8 cellular contexts compared by ENCODE assay signal in genomic region chr22:43088616-43088978, GRCh38. TPM values are rescaled to one million over a fixed set of nuclear protein-coding genes. Genes with fewer than 3 reads are reported as not detected.
DNase-seq lines count a peak whose midpoint lies in the region; ATAC-seq and TF ChIP-seq lines count a peak whose summit lies in the region.

No MANE protein-coding gene starts in this region.

- TF ChIP-seq CTCF in heart right ventricle (IDR thresholded peaks at IDR 0.05) = no peak
- no peak for TF ChIP-seq CTCF in lung (IDR thresholded peaks at IDR 0.05; ENCODE audit: control extremely low read depth, extremely low read depth)

- peak overlapping the region; percentile 87 for H3K27ac Mint-ChIP-seq in activated naive CD8-positive, alpha-beta T cell treated with anti-CD3 and anti-CD28 coated beads, Interleukin-2, amount 10 ng/mL, durations not matched to agents 7 days and 5 days

- H3K36me3 ChIP-seq in heart right ventricle (no peaks in the 10 kb centered on the region), lung (ENCODE audit: control insufficient read depth in 2 of 2, insufficient read depth in 2 of 2, low read length in 2 of 2) (no peaks in the 10 kb centered on the region), urinary bladder (ENCODE audit: insufficient read depth) (no peaks in the 10 kb centered on the region)

- peaks cover 19% of the 10 kb centered on the region for H3K4me1 Mint-ChIP-seq in activated naive CD8-positive, alpha-beta T cell treated with anti-CD3 and anti-CD28 coated beads, Interleukin-2, amount 10 ng/mL, durations not matched to agents 7 days and 5 days

- no peak for DNase-seq in heart right ventricle
- no peak for DNase-seq in left ventricle myocardium superior
- DNase-seq in activated naive CD8-positive, alpha-beta T cell treated with anti-CD3 and anti-CD28 coated beads, Interleukin-2, amount 10 ng/mL, durations not matched to agents 7 days and 5 days = no peak
- DNase-seq in lung (ENCODE audit: low spot score) = no peak
- no peak for DNase-seq in superior temporal gyrus (ENCODE audit: extremely low spot score)
- DNase-seq in NCI-H2081 (lab: John Stamatoyannopoulos, UW) = no peak

- intact Hi-C loops in heart right ventricle (cut with DNase I) = loop anchor here in 3 of 10 donors (5.0 to 10.0 kb wide), 3 partner anchors 56 to 224 kb away; partner anchors contain the start of gene MCAT (in 1 of the 3)
- intact Hi-C loops in left ventricle myocardium superior (cut with micrococcal nuclease) = no loop called here

- H3K36me3 Mint-ChIP-seq in activated naive CD8-positive, alpha-beta T cell treated with anti-CD3 and anti-CD28 coated beads, Interleukin-2, amount 10 ng/mL, durations not matched to agents 7 days and 5 days = peaks cover 6% of the 10 kb centered on the region

- ATAC-seq in heart right ventricle (no peak), left ventricle myocardium superior (no peak), lung (ENCODE audit: insufficient read depth, low FRiP score) (no peak), GM19467 (IDR thresholded peaks at IDR 0.05; ENCODE audit: unreplicated experiment) (no peak)
- ATAC-seq in activated naive CD8-positive, alpha-beta T cell treated with anti-CD3 and anti-CD28 coated beads, Interleukin-2, amount 10 ng/mL, durations not matched to agents 7 days and 5 days (ENCODE audit: low read depth) = no peak

- no peaks in the 10 kb centered on the region for H3K27me3 ChIP-seq in heart right ventricle
- no peaks in the 10 kb centered on the region for H3K27me3 ChIP-seq in lung (ENCODE audit: control insufficient read depth, insufficient read depth)

- H3K4me3 ChIP-seq in heart right ventricle (peak overlapping the region; percentile 51 to 100 (median 80)), lung (peak overlapping the region; percentile 88), urinary bladder (ENCODE audit: low read depth, low read length) (peak overlapping the region; percentile 73)

- no peaks in the 10 kb centered on the region for H3K9me3 ChIP-seq in heart right ventricle
- H3K9me3 ChIP-seq in lung (ENCODE audit: control insufficient read depth in 2 of 2, insufficient read depth in 1 of 2, low read length in 1 of 2) = no peaks in the 10 kb centered on the region

- POLR2A ChIA-PET in activated naive CD8-positive, alpha-beta T cell treated with anti-CD3 and anti-CD28 coated beads, Interleukin-2, amount 10 ng/mL, durations not matched to agents 7 days and 5 days (lab: Charles Lee) = interaction anchor here (0.7 kb wide), 1 partner anchor 221 kb away, joined by 4 read pairs; no protein-coding TSS in a partner anchor

- no peaks in the 10 kb centered on the region for H3K9me3 Mint-ChIP-seq in activated naive CD8-positive, alpha-beta T cell treated with anti-CD3 and anti-CD28 coated beads, Interleukin-2, amount 10 ng/mL, durations not matched to agents 7 days and 5 days

- H3K4me3 Mint-ChIP-seq in activated naive CD8-positive, alpha-beta T cell treated with anti-CD3 and anti-CD28 coated beads, Interleukin-2, amount 10 ng/mL, durations not matched to agents 7 days and 5 days = peak overlapping the region; percentile 88

- H3K27ac ChIP-seq in heart right ventricle (peak overlapping the region in 8 of 10 donors; percentile 40 to 83 (median 72)), lung (ENCODE audit: low read depth in 1 of 2, low read length in 1 of 2) (peak overlapping the region; percentile 42 to 59), urinary bladder (ENCODE audit: low read depth) (no peak overlapping the region)

- WGBS in heart right ventricle, 2 donors = 67 to 72% methylated on average over 9 of the region's 9 CpGs
- WGBS in lung, 2 donors = 55 to 61% methylated on average over 9 of the region's 9 CpGs
- WGBS in urinary bladder = 72% methylated on average over 9 of the region's 9 CpGs

- H3K27me3 Mint-ChIP-seq in activated naive CD8-positive, alpha-beta T cell treated with anti-CD3 and anti-CD28 coated beads, Interleukin-2, amount 10 ng/mL, durations not matched to agents 7 days and 5 days = peaks cover 2% of the 10 kb centered on the region

- H3K4me1 ChIP-seq in heart right ventricle (peaks cover 0 to 32% (median 15%) of the 10 kb centered on the region in 9 donors), lung (ENCODE audit: control insufficient read depth in 2 of 2, insufficient read depth in 2 of 2, low read length in 2 of 2) (peaks cover 0 to 6% of the 10 kb centered on the region in 2 donors), urinary bladder (ENCODE audit: insufficient read depth) (no peaks in the 10 kb centered on the region)

RNA-seq across cellular contexts. Expression of gene TTLL1, which starts 0.6 kb away (rescaled TPM):
- 10 to 100 TPM in 7 of 10 donors, 1 to 10 TPM in 3; 7.2 to 14.5 (median 11.0) TPM for total RNA-seq in heart right ventricle
- 1 to 10 TPM; 4.5 to 5.7 TPM for polyA plus RNA-seq in heart right ventricle
- total RNA-seq in left ventricle myocardium superior = 6.2 TPM
- 10 to 100 TPM in 1 of 2 experiments, 1 to 10 TPM in 1; 9.1 to 10.7 TPM for total RNA-seq in activated naive CD8-positive, alpha-beta T cell treated with anti-CD3 and anti-CD28 coated beads, Interleukin-2, amount 10 ng/mL, durations not matched to agents 7 days and 5 days
- total RNA-seq in lung = 1 to 10 TPM; 6.6 to 8.0 TPM
- polyA plus RNA-seq in lung = 1 to 10 TPM; 3.8 to 4.7 TPM
- total RNA-seq in urinary bladder = 7.6 TPM
- 8.9 TPM for polyA plus RNA-seq in urinary bladder

RNA-seq across cellular contexts. Expression of gene BIK, which starts 22.0 kb away (rescaled TPM):
- total RNA-seq in heart right ventricle (under 1 TPM in 5 of 10 donors, not detected in 5; 0.32 to 0.81 (median 0.57) TPM), left ventricle myocardium superior (not detected), lung (1 to 10 TPM; 2.7 to 6.1 TPM), urinary bladder (2.5 TPM)
- polyA plus RNA-seq in heart right ventricle (under 1 TPM; 0.28 to 0.88 TPM), lung (1 to 10 TPM; 3.1 to 7.6 TPM), urinary bladder (0.79 TPM)
- total RNA-seq in activated naive CD8-positive, alpha-beta T cell treated with anti-CD3 and anti-CD28 coated beads, Interleukin-2, amount 10 ng/mL, durations not matched to agents 7 days and 5 days = 1 to 10 TPM in 1 of 2 experiments, under 1 TPM in 1; 0.64 to 1.8 TPM

RNA-seq across cellular contexts. Expression of gene MCAT, which starts 54.6 kb away (rescaled TPM):
- 10 to 100 TPM; 12.8 to 18.2 (median 15.2) TPM for total RNA-seq in heart right ventricle
- polyA plus RNA-seq in heart right ventricle = 10 to 100 TPM; 17.6 to 33.4 TPM
- 13.4 TPM for total RNA-seq in left ventricle myocardium superior
- 1 to 10 TPM; 8.1 to 9.5 TPM for total RNA-seq in activated naive CD8-positive, alpha-beta T cell treated with anti-CD3 and anti-CD28 coated beads, Interleukin-2, amount 10 ng/mL, durations not matched to agents 7 days and 5 days
- 10 to 100 TPM; 15.6 to 23.9 TPM for total RNA-seq in lung
- polyA plus RNA-seq in lung = 10 to 100 TPM; 19.9 to 22.1 TPM
- total RNA-seq in urinary bladder = 6.3 TPM
- polyA plus RNA-seq in urinary bladder = 20.9 TPM
